ENCODE assay signal across 9 cellular contexts in the genomic region with DNA sequence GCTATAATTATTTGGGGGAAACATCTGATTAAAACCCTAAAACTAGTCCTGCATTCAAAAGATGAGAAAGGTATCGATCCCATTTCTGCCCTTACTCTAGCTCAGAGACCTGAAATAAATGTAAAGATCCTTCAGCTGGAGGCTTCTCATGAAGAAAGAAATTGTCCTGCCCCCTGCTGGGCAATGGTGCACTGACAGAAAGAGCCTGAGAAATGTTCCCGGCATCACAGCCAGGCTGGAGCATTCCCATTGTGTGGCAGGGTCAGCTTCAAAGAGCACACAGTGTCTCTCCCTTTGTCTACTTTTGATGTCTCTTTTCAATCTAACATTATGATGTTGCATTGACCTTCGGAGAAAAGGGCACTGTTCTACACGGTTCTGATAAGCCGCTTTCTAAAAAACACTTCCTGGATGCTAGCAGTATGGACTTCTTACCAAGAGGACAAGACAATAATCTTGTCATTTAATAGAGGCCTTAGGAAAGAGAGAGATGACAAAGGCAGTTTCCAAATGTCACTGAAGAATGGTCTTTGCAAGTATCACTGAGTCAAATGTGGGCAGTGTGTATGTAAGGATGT.
DNase-seq lines count a peak whose midpoint lies in the region; ATAC-seq and TF ChIP-seq lines count a peak whose summit lies in the region.
"Had no signal": no experiment of that assay in that cellular context is flagged by ENCODE, and none has a peak within 500 bp of the region (broad histone marks: within the 10 kb centered on the region; RNA-seq: fewer than 3 reads in every experiment).

No MANE protein-coding gene starts in this region.

- DNase-seq in BJ (ENCODE audit: low read depth) = no peak
- DNase-seq in NT2/D1 (ENCODE audit: low read depth, low spot score) = peak; percentile 72
- DNase-seq in epithelial cell of esophagus (ENCODE audit: low read depth) = peak; percentile 48
- peak in 2 of 3 donors; percentile 39 to 76 for DNase-seq in mucosa of descending colon
- no peak for DNase-seq in SKM-1 (lab: John Stamatoyannopoulos, UW; ENCODE audit: unreplicated experiment)
- DNase-seq in NK-92 (lab: John Stamatoyannopoulos, UW; ENCODE audit: unreplicated experiment) = no peak
- DNase-seq: naive B cell had no signal

- peak; percentile 75 for TF ChIP-seq CTCF in BJ (IDR thresholded peaks at IDR 0.05; ENCODE audit: insufficient read depth, low read depth, low read length)
- peak; percentile 72 for TF ChIP-seq CTCF in epithelial cell of esophagus (IDR thresholded peaks at IDR 0.05; ENCODE audit: insufficient read depth, low read depth, low read length, missing control alignments)
- peak; percentile 43 for TF ChIP-seq CTCF in mucosa of descending colon (IDR thresholded peaks at IDR 0.05)

- CTCF ChIA-PET in BJ (lab: Yijun Ruan, JAX) = interaction anchor here (0.6 to 3.3 kb wide), 19 partner anchors 9 to 1217 kb away, joined by 3 to 13 read pairs (median 4); no protein-coding TSS in a partner anchor

- H3K36me3 ChIP-seq in BJ (ENCODE audit: control insufficient read depth, insufficient read depth, low read length) = no peaks in the 10 kb centered on the region
- H3K36me3 ChIP-seq in NT2/D1 (ENCODE audit: insufficient read depth, insufficient read length, low read length) = no peaks in the 10 kb centered on the region
- no peaks in the 10 kb centered on the region for H3K36me3 ChIP-seq in mucosa of descending colon (ENCODE audit: low read depth)

- ATAC-seq in GM18867 (IDR thresholded peaks at IDR 0.05; ENCODE audit: unreplicated experiment) (peak; percentile 67), mucosa of descending colon (peak; percentile 70), GM19395 (IDR thresholded peaks at IDR 0.05; ENCODE audit: unreplicated experiment) (no peak)

- intact Hi-C loops in mucosa of descending colon (cut with DNase I, micrococcal nuclease) = no loop called here

- POLR2A ChIA-PET in BJ (lab: Charles Lee) = no interaction called here

- no peaks in the 10 kb centered on the region for H3K9me3 ChIP-seq in NT2/D1 (ENCODE audit: insufficient read depth, low read length)
- H3K9me3 ChIP-seq in mucosa of descending colon = no peaks in the 10 kb centered on the region

- H3K4me3 ChIP-seq in BJ (ENCODE audit: low read depth, low read length) (no peak overlapping the region), NT2/D1 (ENCODE audit: insufficient read length, low read depth) (no peak overlapping the region), epithelial cell of esophagus (ENCODE audit: low read length) (no peak overlapping the region), mucosa of descending colon (no peak overlapping the region)

- H3K4me1 ChIP-seq in NT2/D1 (ENCODE audit: insufficient read depth, insufficient read length) (peaks cover 4% of the 10 kb centered on the region), mucosa of descending colon (ENCODE audit: low read depth) (no peaks in the 10 kb centered on the region)

- H3K27me3 ChIP-seq in BJ (ENCODE audit: control insufficient read depth, insufficient read depth, low read length) (no peaks in the 10 kb centered on the region), NT2/D1 (ENCODE audit: insufficient read depth, insufficient read length) (no peaks in the 10 kb centered on the region)

- H3K9ac ChIP-seq in NT2/D1 (ENCODE audit: insufficient read length, low read depth) = no peak overlapping the region

Comparison
In these comparisons a context has a peak if more than half of its experiments do, and no peak if none do; other contexts are left out.
1. DNase-seq: peak in NT2/D1 (single experiment), epithelial cell of esophagus (single experiment) and mucosa of descending colon (2 of 3); none in BJ (single experiment), SKM-1 (single experiment) and NK-92 (single experiment).
2. Peak in every context shown above with its lines, with median percentiles within 50 percentile points of each other: CTCF ChIP-seq.